In genomic region chr10:75765705-75766104, GRCh38 we compare ENCODE assay signal across 20 cellular contexts.
"Had no signal": no experiment of that assay in that cellular context is flagged by ENCODE, and none has a peak within 500 bp of the region (broad histone marks: within the 10 kb centered on the region; RNA-seq: fewer than 3 reads in every experiment).

No MANE protein-coding gene starts in this region.

- H3K27ac ChIP-seq: pancreas, psoas muscle, tibial artery had no signal

- H3K36me3 Mint-ChIP-seq: activated naive CD4-positive, alpha-beta T cell treated with anti-CD3 and anti-CD28 coated beads, Interleukin-2, amount 50 U/mL, for 24 hours; brain; mesothelial cell of epicardium; naive thymus-derived CD8-positive, alpha-beta T cell; WTC11 had no signal

- H3K4me1 Mint-ChIP-seq: activated naive CD4-positive, alpha-beta T cell treated with anti-CD3 and anti-CD28 coated beads, Interleukin-2, amount 50 U/mL, for 24 hours; naive thymus-derived CD8-positive, alpha-beta T cell had no signal

- H3K4me1 ChIP-seq: psoas muscle, tibial artery had no signal

- ATAC-seq: naive thymus-derived CD8-positive, alpha-beta T cell; pancreas; psoas muscle; right cardiac atrium had no signal

- H3K9me3 Mint-ChIP-seq: activated naive CD4-positive, alpha-beta T cell treated with anti-CD3 and anti-CD28 coated beads, Interleukin-2, amount 50 U/mL, for 24 hours; mesothelial cell of epicardium; stimulated activated naive CD8-positive, alpha-beta T cell treated with anti-CD3 and anti-CD28 coated beads, Interleukin-15, Interleukin-2, amounts not matched to agents 100 ng/mL and 50 ng/mL, for 24 hours had no signal

- H3K27me3 Mint-ChIP-seq: brain; stimulated activated naive CD8-positive, alpha-beta T cell treated with anti-CD3 and anti-CD28 coated beads, Interleukin-15, Interleukin-2, amounts not matched to agents 100 ng/mL and 50 ng/mL, for 24 hours had no signal

- H3K36me3 ChIP-seq: left ventricle myocardium inferior, pancreas, tibial artery had no signal

- H3K27me3 ChIP-seq: pancreas, tibial artery had no signal

- H3K4me3 Mint-ChIP-seq: activated naive CD4-positive, alpha-beta T cell treated with anti-CD3 and anti-CD28 coated beads, Interleukin-2, amount 50 U/mL, for 24 hours; mesothelial cell of epicardium; naive thymus-derived CD8-positive, alpha-beta T cell; stimulated activated naive CD8-positive, alpha-beta T cell treated with anti-CD3 and anti-CD28 coated beads, Interleukin-15, Interleukin-2, amounts not matched to agents 100 ng/mL and 50 ng/mL, for 24 hours; WTC11 had no signal

- H3K4me3 ChIP-seq: left ventricle myocardium inferior, pancreas, psoas muscle, tibial artery had no signal

- DNase-seq: activated gamma-delta T cell treated with Interleukin-2 at 50 U/mL for 16 hours; activated T-cell treated with anti-CD3 and anti-CD28 coated beads, Interleukin-2, amount 50 U/mL, for 1 hour; aorta; effector CD4-positive, alpha-beta T cell; erythroblast; foreskin fibroblast; left ventricle myocardium inferior; naive thymus-derived CD8-positive, alpha-beta T cell; pancreas; psoas muscle; right cardiac atrium; stimulated activated CD4-positive, alpha-beta T cell treated with anti-CD3 and anti-CD28 coated beads, Interleukin-12 subunit alpha, Interleukin-12 subunit beta, amount 100 ng/mL, for 4 hours; stimulated activated CD4-positive, alpha-beta T cell treated with anti-CD3 and anti-CD28 coated beads, Interleukin-4, amount 100 ng/mL, for 4 hours; T-helper 9 cell; tibial artery had no signal

- H3K9me3 ChIP-seq: left ventricle myocardium inferior, pancreas, psoas muscle, tibial artery had no signal

- H3K27ac Mint-ChIP-seq: activated naive CD4-positive, alpha-beta T cell treated with anti-CD3 and anti-CD28 coated beads, Interleukin-2, amount 50 U/mL, for 24 hours; mesothelial cell of epicardium; stimulated activated naive CD8-positive, alpha-beta T cell treated with anti-CD3 and anti-CD28 coated beads, Interleukin-15, Interleukin-2, amounts not matched to agents 100 ng/mL and 50 ng/mL, for 24 hours; WTC11 had no signal
